Comparison of ENCODE assay signal across 1 cellular context in the genomic region with DNA sequence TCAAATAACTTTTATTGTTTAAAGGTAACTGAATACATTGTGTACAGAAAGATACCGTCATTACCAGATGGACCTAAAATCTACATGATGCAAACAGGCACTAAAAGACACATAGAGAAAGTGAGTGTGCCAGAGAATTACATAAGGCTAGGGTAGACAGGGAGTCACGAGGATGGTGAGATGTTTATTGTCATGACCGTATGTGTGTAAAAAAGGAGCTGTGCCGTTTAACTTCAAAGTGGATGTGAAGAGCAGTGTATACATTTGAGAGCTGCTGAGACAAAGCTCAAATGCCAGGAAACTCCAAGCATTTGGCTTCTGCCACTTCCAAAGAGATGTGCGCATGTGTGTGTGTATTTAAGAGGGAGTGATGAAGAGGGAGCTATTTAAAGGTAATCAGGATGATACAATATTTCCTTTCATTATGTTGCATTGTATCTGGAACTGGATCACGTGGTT.
TF ChIP-seq lines count a peak whose summit lies in the region.

No MANE protein-coding gene starts in this region.

TF ChIP-seq in HEK293, 187 proteins besides CTCF, POLR2A, EP300 and RAD21 (continued from another document and continues in another):
- TF ChIP-seq, protein P1, sequence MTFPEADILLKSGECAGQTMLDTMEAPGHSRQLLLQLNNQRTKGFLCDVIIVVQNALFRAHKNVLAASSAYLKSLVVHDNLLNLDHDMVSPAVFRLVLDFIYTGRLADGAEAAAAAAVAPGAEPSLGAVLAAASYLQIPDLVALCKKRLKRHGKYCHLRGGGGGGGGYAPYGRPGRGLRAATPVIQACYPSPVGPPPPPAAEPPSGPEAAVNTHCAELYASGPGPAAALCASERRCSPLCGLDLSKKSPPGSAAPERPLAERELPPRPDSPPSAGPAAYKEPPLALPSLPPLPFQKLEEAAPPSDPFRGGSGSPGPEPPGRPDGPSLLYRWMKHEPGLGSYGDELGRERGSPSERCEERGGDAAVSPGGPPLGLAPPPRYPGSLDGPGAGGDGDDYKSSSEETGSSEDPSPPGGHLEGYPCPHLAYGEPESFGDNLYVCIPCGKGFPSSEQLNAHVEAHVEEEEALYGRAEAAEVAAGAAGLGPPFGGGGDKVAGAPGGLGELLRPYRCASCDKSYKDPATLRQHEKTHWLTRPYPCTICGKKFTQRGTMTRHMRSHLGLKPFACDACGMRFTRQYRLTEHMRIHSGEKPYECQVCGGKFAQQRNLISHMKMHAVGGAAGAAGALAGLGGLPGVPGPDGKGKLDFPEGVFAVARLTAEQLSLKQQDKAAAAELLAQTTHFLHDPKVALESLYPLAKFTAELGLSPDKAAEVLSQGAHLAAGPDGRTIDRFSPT (tag by site-specific recombination; IDR thresholded peaks at IDR 0.05) = no peak
- no peak for TF ChIP-seq SETDB1 (IDR thresholded peaks at IDR 0.05; ENCODE audit: insufficient read length, low read length)
- TF ChIP-seq ZNF660 (tag by site-specific recombination; IDR thresholded peaks at IDR 0.05) = no peak; the same call in none of the 2 replicates
- TF ChIP-seq, protein P2, sequence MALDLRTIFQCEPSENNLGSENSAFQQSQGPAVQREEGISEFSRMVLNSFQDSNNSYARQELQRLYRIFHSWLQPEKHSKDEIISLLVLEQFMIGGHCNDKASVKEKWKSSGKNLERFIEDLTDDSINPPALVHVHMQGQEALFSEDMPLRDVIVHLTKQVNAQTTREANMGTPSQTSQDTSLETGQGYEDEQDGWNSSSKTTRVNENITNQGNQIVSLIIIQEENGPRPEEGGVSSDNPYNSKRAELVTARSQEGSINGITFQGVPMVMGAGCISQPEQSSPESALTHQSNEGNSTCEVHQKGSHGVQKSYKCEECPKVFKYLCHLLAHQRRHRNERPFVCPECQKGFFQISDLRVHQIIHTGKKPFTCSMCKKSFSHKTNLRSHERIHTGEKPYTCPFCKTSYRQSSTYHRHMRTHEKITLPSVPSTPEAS (tag by site-specific recombination; IDR thresholded peaks at IDR 0.05) = no peak
- TF ChIP-seq, protein P3, sequence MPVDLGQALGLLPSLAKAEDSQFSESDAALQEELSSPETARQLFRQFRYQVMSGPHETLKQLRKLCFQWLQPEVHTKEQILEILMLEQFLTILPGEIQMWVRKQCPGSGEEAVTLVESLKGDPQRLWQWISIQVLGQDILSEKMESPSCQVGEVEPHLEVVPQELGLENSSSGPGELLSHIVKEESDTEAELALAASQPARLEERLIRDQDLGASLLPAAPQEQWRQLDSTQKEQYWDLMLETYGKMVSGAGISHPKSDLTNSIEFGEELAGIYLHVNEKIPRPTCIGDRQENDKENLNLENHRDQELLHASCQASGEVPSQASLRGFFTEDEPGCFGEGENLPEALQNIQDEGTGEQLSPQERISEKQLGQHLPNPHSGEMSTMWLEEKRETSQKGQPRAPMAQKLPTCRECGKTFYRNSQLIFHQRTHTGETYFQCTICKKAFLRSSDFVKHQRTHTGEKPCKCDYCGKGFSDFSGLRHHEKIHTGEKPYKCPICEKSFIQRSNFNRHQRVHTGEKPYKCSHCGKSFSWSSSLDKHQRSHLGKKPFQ (tag by site-specific recombination; IDR thresholded peaks at IDR 0.05) = no peak
- no peak for TF ChIP-seq ZNF530 (tag by site-specific recombination; IDR thresholded peaks at IDR 0.05; ENCODE audit: low read depth)
- TF ChIP-seq ZNF629 (tag by site-specific recombination; IDR thresholded peaks at IDR 0.05) = peak; percentile 80
- TF ChIP-seq ZNF266 (tag by site-specific recombination; IDR thresholded peaks at IDR 0.05; ENCODE audit: low read depth) = no peak
- TF ChIP-seq MEIS1 (CRISPR knock-in tag; IDR thresholded peaks at IDR 0.05; ENCODE audit: borderline replicate concordance) = no peak
- TF ChIP-seq ZNF48 (tag by site-specific recombination; IDR thresholded peaks at IDR 0.05) = no peak
- no peak for TF ChIP-seq ZNF623 (tag by site-specific recombination; IDR thresholded peaks at IDR 0.05)
- no peak for TF ChIP-seq ZNF302 (tag by site-specific recombination; IDR thresholded peaks at IDR 0.05; ENCODE audit: low read depth)
- TF ChIP-seq, protein P4, sequence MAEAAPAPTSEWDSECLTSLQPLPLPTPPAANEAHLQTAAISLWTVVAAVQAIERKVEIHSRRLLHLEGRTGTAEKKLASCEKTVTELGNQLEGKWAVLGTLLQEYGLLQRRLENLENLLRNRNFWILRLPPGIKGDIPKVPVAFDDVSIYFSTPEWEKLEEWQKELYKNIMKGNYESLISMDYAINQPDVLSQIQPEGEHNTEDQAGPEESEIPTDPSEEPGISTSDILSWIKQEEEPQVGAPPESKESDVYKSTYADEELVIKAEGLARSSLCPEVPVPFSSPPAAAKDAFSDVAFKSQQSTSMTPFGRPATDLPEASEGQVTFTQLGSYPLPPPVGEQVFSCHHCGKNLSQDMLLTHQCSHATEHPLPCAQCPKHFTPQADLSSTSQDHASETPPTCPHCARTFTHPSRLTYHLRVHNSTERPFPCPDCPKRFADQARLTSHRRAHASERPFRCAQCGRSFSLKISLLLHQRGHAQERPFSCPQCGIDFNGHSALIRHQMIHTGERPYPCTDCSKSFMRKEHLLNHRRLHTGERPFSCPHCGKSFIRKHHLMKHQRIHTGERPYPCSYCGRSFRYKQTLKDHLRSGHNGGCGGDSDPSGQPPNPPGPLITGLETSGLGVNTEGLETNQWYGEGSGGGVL (tag by site-specific recombination; IDR thresholded peaks at IDR 0.05) = no peak
- TF ChIP-seq, protein P5, sequence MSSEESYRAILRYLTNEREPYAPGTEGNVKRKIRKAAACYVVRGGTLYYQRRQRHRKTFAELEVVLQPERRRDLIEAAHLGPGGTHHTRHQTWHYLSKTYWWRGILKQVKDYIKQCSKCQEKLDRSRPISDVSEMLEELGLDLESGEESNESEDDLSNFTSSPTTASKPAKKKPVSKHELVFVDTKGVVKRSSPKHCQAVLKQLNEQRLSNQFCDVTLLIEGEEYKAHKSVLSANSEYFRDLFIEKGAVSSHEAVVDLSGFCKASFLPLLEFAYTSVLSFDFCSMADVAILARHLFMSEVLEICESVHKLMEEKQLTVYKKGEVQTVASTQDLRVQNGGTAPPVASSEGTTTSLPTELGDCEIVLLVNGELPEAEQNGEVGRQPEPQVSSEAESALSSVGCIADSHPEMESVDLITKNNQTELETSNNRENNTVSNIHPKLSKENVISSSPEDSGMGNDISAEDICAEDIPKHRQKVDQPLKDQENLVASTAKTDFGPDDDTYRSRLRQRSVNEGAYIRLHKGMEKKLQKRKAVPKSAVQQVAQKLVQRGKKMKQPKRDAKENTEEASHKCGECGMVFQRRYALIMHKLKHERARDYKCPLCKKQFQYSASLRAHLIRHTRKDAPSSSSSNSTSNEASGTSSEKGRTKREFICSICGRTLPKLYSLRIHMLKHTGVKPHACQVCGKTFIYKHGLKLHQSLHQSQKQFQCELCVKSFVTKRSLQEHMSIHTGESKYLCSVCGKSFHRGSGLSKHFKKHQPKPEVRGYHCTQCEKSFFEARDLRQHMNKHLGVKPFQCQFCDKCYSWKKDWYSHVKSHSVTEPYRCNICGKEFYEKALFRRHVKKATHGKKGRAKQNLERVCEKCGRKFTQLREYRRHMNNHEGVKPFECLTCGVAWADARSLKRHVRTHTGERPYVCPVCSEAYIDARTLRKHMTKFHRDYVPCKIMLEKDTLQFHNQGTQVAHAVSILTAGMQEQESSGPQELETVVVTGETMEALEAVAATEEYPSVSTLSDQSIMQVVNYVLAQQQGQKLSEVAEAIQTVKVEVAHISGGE (tag by site-specific recombination; conservative IDR thresholded peaks at IDR 0.05; ENCODE audit: low read depth) = no peak
- no peak for TF ChIP-seq ZNF426 (tag by site-specific recombination; IDR thresholded peaks at IDR 0.05)
- no peak for TF ChIP-seq ZNF423 (tag by site-specific recombination; IDR thresholded peaks at IDR 0.05)
- TF ChIP-seq ZNF335 (tag by site-specific recombination; conservative IDR thresholded peaks at IDR 0.05) = peak; percentile 88
- no peak for TF ChIP-seq GLIS2 (tag by site-specific recombination; IDR thresholded peaks at IDR 0.05)
- TF ChIP-seq KLF16 (tag by site-specific recombination; IDR thresholded peaks at IDR 0.05) = no peak
- TF ChIP-seq ZNF140 (tag by site-specific recombination; IDR thresholded peaks at IDR 0.05) = no peak
- no peak for TF ChIP-seq KLF1 (tag by site-specific recombination; IDR thresholded peaks at IDR 0.05)
- no peak for TF ChIP-seq ZNF473 (tag by site-specific recombination; IDR thresholded peaks at IDR 0.05)
- no peak for TF ChIP-seq ZNF626 (tag by site-specific recombination; IDR thresholded peaks at IDR 0.05)
- TF ChIP-seq, protein P6, sequence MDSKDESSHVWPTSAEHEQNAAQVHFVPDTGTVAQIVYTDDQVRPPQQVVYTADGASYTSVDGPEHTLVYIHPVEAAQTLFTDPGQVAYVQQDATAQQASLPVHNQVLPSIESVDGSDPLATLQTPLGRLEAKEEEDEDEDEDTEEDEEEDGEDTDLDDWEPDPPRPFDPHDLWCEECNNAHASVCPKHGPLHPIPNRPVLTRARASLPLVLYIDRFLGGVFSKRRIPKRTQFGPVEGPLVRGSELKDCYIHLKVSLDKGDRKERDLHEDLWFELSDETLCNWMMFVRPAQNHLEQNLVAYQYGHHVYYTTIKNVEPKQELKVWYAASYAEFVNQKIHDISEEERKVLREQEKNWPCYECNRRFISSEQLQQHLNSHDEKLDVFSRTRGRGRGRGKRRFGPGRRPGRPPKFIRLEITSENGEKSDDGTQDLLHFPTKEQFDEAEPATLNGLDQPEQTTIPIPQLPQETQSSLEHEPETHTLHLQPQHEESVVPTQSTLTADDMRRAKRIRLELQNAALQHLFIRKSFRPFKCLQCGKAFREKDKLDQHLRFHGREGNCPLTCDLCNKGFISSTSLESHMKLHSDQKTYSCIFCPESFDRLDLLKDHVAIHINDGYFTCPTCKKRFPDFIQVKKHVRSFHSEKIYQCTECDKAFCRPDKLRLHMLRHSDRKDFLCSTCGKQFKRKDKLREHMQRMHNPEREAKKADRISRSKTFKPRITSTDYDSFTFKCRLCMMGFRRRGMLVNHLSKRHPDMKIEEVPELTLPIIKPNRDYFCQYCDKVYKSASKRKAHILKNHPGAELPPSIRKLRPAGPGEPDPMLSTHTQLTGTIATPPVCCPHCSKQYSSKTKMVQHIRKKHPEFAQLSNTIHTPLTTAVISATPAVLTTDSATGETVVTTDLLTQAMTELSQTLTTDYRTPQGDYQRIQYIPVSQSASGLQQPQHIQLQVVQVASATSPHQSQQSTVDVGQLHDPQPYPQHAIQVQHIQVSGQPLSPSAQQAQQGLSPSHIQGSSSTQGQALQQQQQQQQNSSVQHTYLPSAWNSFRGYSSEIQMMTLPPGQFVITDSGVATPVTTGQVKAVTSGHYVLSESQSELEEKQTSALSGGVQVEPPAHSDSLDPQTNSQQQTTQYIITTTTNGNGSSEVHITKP (tag by site-specific recombination; IDR thresholded peaks at IDR 0.05) = 0 out of 2 replicates have a peak, but pooled peaks have one; percentile 5
- TF ChIP-seq ZNF510 (tag by site-specific recombination; IDR thresholded peaks at IDR 0.05; ENCODE audit: insufficient replicate concordance) = no peak
- no peak for TF ChIP-seq ZNF223 (tag by site-specific recombination; IDR thresholded peaks at IDR 0.05)
- no peak; the same call in 1 of the 2 replicates for TF ChIP-seq ZBTB21 (tag by site-specific recombination; IDR thresholded peaks at IDR 0.05)
- no peak for TF ChIP-seq ZNF548 (tag by site-specific recombination; IDR thresholded peaks at IDR 0.05)
- no peak for TF ChIP-seq ZNF624 (tag by site-specific recombination; IDR thresholded peaks at IDR 0.05)
- TF ChIP-seq ZBTB7A (tag by site-specific recombination; IDR thresholded peaks at IDR 0.05; ENCODE audit: low read depth) = no peak
- TF ChIP-seq ZNF707 (tag by site-specific recombination; IDR thresholded peaks at IDR 0.05) = no peak
- no peak for TF ChIP-seq ZNF555 (tag by site-specific recombination; conservative IDR thresholded peaks at IDR 0.05)
- TF ChIP-seq OVOL3 (tag by site-specific recombination; IDR thresholded peaks at IDR 0.05) = no peak
- TF ChIP-seq ZNF114 (tag by site-specific recombination; IDR thresholded peaks at IDR 0.05) = no peak
- no peak for TF ChIP-seq KLF9 (tag by site-specific recombination; IDR thresholded peaks at IDR 0.05; ENCODE audit: low read depth)
- no peak for TF ChIP-seq ZNF112 (tag by site-specific recombination; IDR thresholded peaks at IDR 0.05)
- TF ChIP-seq ZNF501 (tag by site-specific recombination; IDR thresholded peaks at IDR 0.05) = no peak
- no peak for TF ChIP-seq ZNF23 (tag by site-specific recombination; IDR thresholded peaks at IDR 0.05; ENCODE audit: borderline replicate concordance)
- TF ChIP-seq, protein P7, sequence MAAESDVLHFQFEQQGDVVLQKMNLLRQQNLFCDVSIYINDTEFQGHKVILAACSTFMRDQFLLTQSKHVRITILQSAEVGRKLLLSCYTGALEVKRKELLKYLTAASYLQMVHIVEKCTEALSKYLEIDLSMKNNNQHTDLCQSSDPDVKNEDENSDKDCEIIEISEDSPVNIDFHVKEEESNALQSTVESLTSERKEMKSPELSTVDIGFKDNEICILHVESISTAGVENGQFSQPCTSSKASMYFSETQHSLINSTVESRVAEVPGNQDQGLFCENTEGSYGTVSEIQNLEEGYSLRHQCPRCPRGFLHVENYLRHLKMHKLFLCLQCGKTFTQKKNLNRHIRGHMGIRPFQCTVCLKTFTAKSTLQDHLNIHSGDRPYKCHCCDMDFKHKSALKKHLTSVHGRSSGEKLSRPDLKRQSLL (tag by site-specific recombination; IDR thresholded peaks at IDR 0.05) = no peak
- TF ChIP-seq, protein P8, sequence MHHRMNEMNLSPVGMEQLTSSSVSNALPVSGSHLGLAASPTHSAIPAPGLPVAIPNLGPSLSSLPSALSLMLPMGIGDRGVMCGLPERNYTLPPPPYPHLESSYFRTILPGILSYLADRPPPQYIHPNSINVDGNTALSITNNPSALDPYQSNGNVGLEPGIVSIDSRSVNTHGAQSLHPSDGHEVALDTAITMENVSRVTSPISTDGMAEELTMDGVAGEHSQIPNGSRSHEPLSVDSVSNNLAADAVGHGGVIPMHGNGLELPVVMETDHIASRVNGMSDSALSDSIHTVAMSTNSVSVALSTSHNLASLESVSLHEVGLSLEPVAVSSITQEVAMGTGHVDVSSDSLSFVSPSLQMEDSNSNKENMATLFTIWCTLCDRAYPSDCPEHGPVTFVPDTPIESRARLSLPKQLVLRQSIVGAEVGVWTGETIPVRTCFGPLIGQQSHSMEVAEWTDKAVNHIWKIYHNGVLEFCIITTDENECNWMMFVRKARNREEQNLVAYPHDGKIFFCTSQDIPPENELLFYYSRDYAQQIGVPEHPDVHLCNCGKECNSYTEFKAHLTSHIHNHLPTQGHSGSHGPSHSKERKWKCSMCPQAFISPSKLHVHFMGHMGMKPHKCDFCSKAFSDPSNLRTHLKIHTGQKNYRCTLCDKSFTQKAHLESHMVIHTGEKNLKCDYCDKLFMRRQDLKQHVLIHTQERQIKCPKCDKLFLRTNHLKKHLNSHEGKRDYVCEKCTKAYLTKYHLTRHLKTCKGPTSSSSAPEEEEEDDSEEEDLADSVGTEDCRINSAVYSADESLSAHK (tag by site-specific recombination; IDR thresholded peaks at IDR 0.05) = no peak
- no peak for TF ChIP-seq ZNF174 (tag by site-specific recombination; IDR thresholded peaks at IDR 0.05)
- TF ChIP-seq ZNF596 (tag by site-specific recombination; IDR thresholded peaks at IDR 0.05) = no peak
- TF ChIP-seq ZNF324 (tag by site-specific recombination; IDR thresholded peaks at IDR 0.05) = 0 out of 2 replicates have a peak, but pooled peaks have one; percentile 29
